Comparison of ENCODE assay signal across 6 cellular contexts in the genomic region with DNA sequence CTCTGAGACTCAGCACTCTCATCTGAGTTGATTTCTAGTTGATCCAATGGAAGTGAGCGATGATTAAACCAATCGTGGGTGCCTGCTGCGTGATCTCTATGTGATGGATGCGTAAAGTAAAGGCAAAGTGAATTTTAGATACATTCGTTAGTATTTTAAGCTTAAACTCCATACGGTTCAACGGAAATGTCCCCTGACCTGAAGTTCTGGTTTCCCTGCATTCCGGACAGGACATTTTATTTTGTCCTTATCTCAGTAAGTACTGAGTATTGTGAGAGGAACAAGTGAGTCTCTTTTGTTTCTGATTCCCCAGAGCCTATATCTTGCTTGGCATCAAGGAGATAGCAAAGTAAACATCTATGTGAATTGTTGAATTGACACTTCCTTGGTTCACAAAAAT. TPM values are rescaled to one million over a fixed set of nuclear protein-coding genes. Genes with fewer than 3 reads are reported as not detected.
"Had no signal": no experiment of that assay in that cellular context is flagged by ENCODE, and none has a peak within 500 bp of the region (broad histone marks: within the 10 kb centered on the region; RNA-seq: fewer than 3 reads in every experiment).

No MANE protein-coding gene starts in this region.

RNA-seq across cellular contexts. Expression of a gene that starts 57.9 kb away (rescaled TPM):
- total RNA-seq: OCI-LY7, PC-3, PC-9, RPMI7951, SJSA1, SK-MEL-5 had no signal
